ENCODE assay signal across 15 cellular contexts in the genomic region with DNA sequence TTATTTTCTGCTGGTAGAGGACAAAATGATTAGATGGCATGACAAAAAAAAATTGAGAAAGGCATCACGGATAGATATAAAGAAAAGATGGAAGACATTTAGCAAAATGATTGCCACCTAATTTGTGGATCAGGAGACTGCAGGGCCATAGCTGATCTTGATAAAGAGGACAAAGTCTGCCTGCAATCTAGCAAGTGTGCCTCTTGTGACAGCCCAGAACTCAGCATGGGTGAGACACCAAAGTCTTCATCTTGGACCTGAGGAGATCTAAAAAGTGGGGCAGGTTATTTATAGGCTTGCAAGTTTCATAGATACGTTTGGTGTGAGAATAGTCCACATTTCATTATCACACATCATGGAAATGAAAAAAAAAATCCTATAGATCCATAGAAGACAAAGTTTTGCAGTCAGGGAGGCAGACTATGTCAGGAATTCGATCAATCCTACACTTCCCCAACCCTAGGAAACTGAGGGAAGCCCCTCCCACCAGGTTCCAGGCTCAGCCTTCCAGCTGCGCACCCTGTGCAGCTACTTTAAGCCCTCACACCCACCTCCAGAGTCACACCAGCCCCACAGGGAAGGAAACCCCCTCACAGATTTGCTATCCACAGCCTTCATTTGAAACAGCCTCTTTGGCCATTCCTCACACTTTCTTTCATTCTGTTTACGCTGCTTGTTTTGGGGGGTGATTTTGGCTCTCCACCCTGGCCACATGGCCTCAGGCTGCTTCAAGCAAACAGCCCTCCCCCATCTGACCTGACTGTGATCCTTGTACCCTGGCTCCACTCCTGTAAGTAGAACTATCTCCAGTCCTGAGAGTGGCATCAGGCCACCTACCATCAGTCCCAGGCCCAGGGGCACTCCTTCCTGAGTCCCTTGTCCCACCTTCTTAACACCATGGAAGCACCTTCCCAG. TPM values are rescaled to one million over a fixed set of nuclear protein-coding genes. Genes with fewer than 3 reads are reported as not detected.
A peak's percentile ranks its signal among the peaks of the same experiment; 100 is the strongest.
DNase-seq lines count a peak whose midpoint lies in the region; ATAC-seq and TF ChIP-seq lines count a peak whose summit lies in the region.
"Had no signal": no experiment of that assay in that cellular context is flagged by ENCODE, and none has a peak within 500 bp of the region (broad histone marks: within the 10 kb centered on the region; RNA-seq: fewer than 3 reads in every experiment).

No MANE protein-coding gene starts in this region.

- no peaks in the 10 kb centered on the region for H3K36me3 ChIP-seq in left ventricle myocardium inferior
- no peaks in the 10 kb centered on the region for H3K36me3 ChIP-seq in parathyroid adenoma (ENCODE audit: control insufficient read depth, insufficient read depth, low read length)
- H3K36me3 ChIP-seq: brain microvascular endothelial cell had no signal

- H3K4me1 ChIP-seq in left ventricle myocardium inferior (peaks cover 82% of the 10 kb centered on the region), parathyroid adenoma (peaks cover 19% of the 10 kb centered on the region)

- H3K27ac Mint-ChIP-seq in activated CD4-positive, alpha-beta memory T cell treated with anti-CD3 and anti-CD28 coated beads, Interleukin-2, amount 10 ng/mL, durations not matched to agents 7 days and 5 days, result no peak overlapping the region
- H3K27ac Mint-ChIP-seq: activated T-cell treated with anti-CD3 and anti-CD28 coated beads, Interleukin-2, amount 50 U/mL, for 24 hours had no signal

- no peak overlapping the region for H3K9ac ChIP-seq in parathyroid adenoma

- no peak overlapping the region for H3K4me3 Mint-ChIP-seq in activated CD4-positive, alpha-beta memory T cell treated with anti-CD3 and anti-CD28 coated beads, Interleukin-2, amount 10 ng/mL, durations not matched to agents 7 days and 5 days
- H3K4me3 Mint-ChIP-seq: activated T-cell treated with anti-CD3 and anti-CD28 coated beads, Interleukin-2, amount 50 U/mL, for 24 hours; naive B cell had no signal

- no peaks in the 10 kb centered on the region for H3K9me3 Mint-ChIP-seq in activated CD4-positive, alpha-beta memory T cell treated with anti-CD3 and anti-CD28 coated beads, Interleukin-2, amount 10 ng/mL, durations not matched to agents 7 days and 5 days
- H3K9me3 Mint-ChIP-seq: activated T-cell treated with anti-CD3 and anti-CD28 coated beads, Interleukin-2, amount 50 U/mL, for 24 hours; naive B cell had no signal

- H3K9me3 ChIP-seq in left ventricle myocardium inferior (replicated peaks), result no peaks in the 10 kb centered on the region
- H3K9me3 ChIP-seq in parathyroid adenoma (ENCODE audit: control insufficient read depth, low read length), result no peaks in the 10 kb centered on the region

- no peak for DNase-seq in Right ventricle myocardium inferior (ENCODE audit: missing footprints)
- DNase-seq in cardiac septum (ENCODE audit: low spot score), result no peak
- no peak for DNase-seq in left ventricle myocardium inferior
- no peak for DNase-seq in NCI-H524 treated with DMSO at 0.1 percent for 48 hours (lab: John Stamatoyannopoulos, UW)
- DNase-seq in SHP77 (lab: John Stamatoyannopoulos, UW), result no peak
- DNase-seq in activated CD4-positive, alpha-beta memory T cell treated with anti-CD3 and anti-CD28 coated beads, Interleukin-2, amount 10 ng/mL, durations not matched to agents 7 days and 5 days, result no peak
- DNase-seq: ACHN; activated T-cell treated with anti-CD3 and anti-CD28 coated beads, Interleukin-2, amount 50 U/mL, for 24 hours; naive B cell; NCI-H226 had no signal

- no peak for TF ChIP-seq CTCF in left ventricle myocardium inferior (IDR thresholded peaks at IDR 0.05; ENCODE audit: borderline replicate concordance)
- no peak for TF ChIP-seq CTCF in parathyroid adenoma (IDR thresholded peaks at IDR 0.05)

- H3K4me3 ChIP-seq in left ventricle myocardium inferior (no peak overlapping the region), parathyroid adenoma (ENCODE audit: low read depth, low read length) (no peak overlapping the region)

- CTCF ChIA-PET in activated CD4-positive, alpha-beta memory T cell treated with anti-CD3 and anti-CD28 coated beads, Interleukin-2, amount 10 ng/mL, durations not matched to agents 7 days and 5 days (lab: Charles Lee), result interaction anchor here (1.2 kb wide), 1 partner anchor 11 kb away, joined by 6 read pairs; no protein-coding TSS in a partner anchor

- intact Hi-C loops in Right ventricle myocardium inferior (cut with DNase I) (no loop called here), cardiac septum (cut with DNase I) (loop anchor here (1.0 to 5.0 kb wide), 2 partner anchors 53 to 114 kb away; a partner anchor contains a TSS), left ventricle myocardium inferior (cut with micrococcal nuclease) (no loop called here)

- H3K4me1 Mint-ChIP-seq in activated CD4-positive, alpha-beta memory T cell treated with anti-CD3 and anti-CD28 coated beads, Interleukin-2, amount 10 ng/mL, durations not matched to agents 7 days and 5 days, result peaks cover 46% of the 10 kb centered on the region

- POLR2A ChIA-PET in activated CD4-positive, alpha-beta memory T cell treated with anti-CD3 and anti-CD28 coated beads, Interleukin-2, amount 10 ng/mL, durations not matched to agents 7 days and 5 days (lab: Charles Lee), result interaction anchor here (1.0 to 4.0 kb wide), 2 partner anchors 28 to 53 kb away, joined by 4 to 33 read pairs; a partner anchor contains a TSS

- H3K4me2 ChIP-seq in parathyroid adenoma (ENCODE audit: low read length), result no peak overlapping the region

- ATAC-seq in Right ventricle myocardium inferior (peak; percentile 45), GM21786 (IDR thresholded peaks at IDR 0.05; ENCODE audit: unreplicated experiment) (no peak)

- no peaks in the 10 kb centered on the region for H3K79me2 ChIP-seq in parathyroid adenoma

- peak overlapping the region; percentile 78 for H3K27ac ChIP-seq in left ventricle myocardium inferior (replicated peaks)
- peak overlapping the region; percentile 27 for H3K27ac ChIP-seq in parathyroid adenoma
- H3K27ac ChIP-seq: brain microvascular endothelial cell, VCaP had no signal

- peaks cover 4% of the 10 kb centered on the region for H3K36me3 Mint-ChIP-seq in activated CD4-positive, alpha-beta memory T cell treated with anti-CD3 and anti-CD28 coated beads, Interleukin-2, amount 10 ng/mL, durations not matched to agents 7 days and 5 days (ENCODE audit: low read depth)
- H3K36me3 Mint-ChIP-seq: naive B cell had no signal

- H3K27me3 ChIP-seq in left ventricle myocardium inferior (ENCODE audit: low read depth) (no peaks in the 10 kb centered on the region), parathyroid adenoma (ENCODE audit: control insufficient read depth, insufficient read depth, low read length) (no peaks in the 10 kb centered on the region)
- H3K27me3 ChIP-seq: brain microvascular endothelial cell had no signal

- H3K27me3 Mint-ChIP-seq in activated CD4-positive, alpha-beta memory T cell treated with anti-CD3 and anti-CD28 coated beads, Interleukin-2, amount 10 ng/mL, durations not matched to agents 7 days and 5 days, result peaks cover 3% of the 10 kb centered on the region
- H3K27me3 Mint-ChIP-seq: activated T-cell treated with anti-CD3 and anti-CD28 coated beads, Interleukin-2, amount 50 U/mL, for 24 hours had no signal

- H2AFZ ChIP-seq in parathyroid adenoma, result peak overlapping the region; percentile 39

RNA-seq across cellular contexts. Expression of a gene that starts 28.1 kb away (rescaled TPM):
- total RNA-seq in Right ventricle myocardium inferior (0.97 TPM), cardiac septum (2.2 TPM), left ventricle myocardium inferior (0.69 TPM)
- 10 to 100 TPM; 47.1 to 48.6 TPM for total RNA-seq in activated CD4-positive, alpha-beta memory T cell treated with anti-CD3 and anti-CD28 coated beads, Interleukin-2, amount 10 ng/mL, durations not matched to agents 7 days and 5 days
- total RNA-seq: Daoy had no signal

RNA-seq across cellular contexts. Expression of a gene that starts 51.8 kb away (rescaled TPM):
- total RNA-seq in Right ventricle myocardium inferior (228 TPM), cardiac septum (134 TPM), left ventricle myocardium inferior (217 TPM)
- 10 to 100 TPM; 28.9 to 31.2 TPM for total RNA-seq in activated CD4-positive, alpha-beta memory T cell treated with anti-CD3 and anti-CD28 coated beads, Interleukin-2, amount 10 ng/mL, durations not matched to agents 7 days and 5 days

Comparison
In these comparisons a context has a peak if more than half of its experiments do, and no peak if none do; other contexts are left out.
1. RNA of a gene that starts 28.1 kb away (total RNA-seq): 47.1 to 48.6 TPM in activated CD4-positive, alpha-beta memory T cell treated with anti-CD3 and anti-CD28 coated beads, Interleukin-2, amount 10 ng/mL, durations not matched to agents 7 days and 5 days; 2.2 TPM in cardiac septum (single experiment), 0.97 TPM in Right ventricle myocardium inferior (single experiment) and 0.69 TPM in left ventricle myocardium inferior (single experiment); every median in the first group is over 10 times any median in the second.